In the genomic region with DNA sequence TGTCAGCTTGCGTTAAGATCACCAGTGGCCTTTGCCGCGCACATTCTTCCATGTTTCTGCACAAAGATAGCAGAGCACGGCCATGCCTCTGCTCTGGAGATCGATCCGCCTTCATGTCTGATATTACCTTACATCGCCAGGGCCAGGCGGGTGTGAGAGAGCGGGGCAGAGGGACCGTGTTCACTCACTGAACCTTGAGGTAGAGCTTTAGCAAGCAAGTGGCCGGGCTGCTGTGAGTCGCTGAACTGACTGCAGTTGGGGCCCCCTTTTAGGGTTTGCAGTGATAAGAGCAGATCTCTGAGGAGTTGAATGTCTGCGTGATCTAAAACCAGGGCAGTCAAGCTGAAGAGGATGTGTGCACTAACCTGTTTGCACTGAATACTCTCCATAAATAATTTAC, we compare ENCODE assay signal across 33 cellular contexts.
"Had no signal": no experiment of that assay in that cellular context is flagged by ENCODE, and none has a peak within 500 bp of the region (broad histone marks: within the 10 kb centered on the region; RNA-seq: fewer than 3 reads in every experiment).

No MANE protein-coding gene starts in this region.

- DNase-seq: activated CD4-positive, alpha-beta memory T cell treated with anti-CD3 and anti-CD28 coated beads, Interleukin-2, amount 10 ng/mL, durations not matched to agents 7 days and 5 days; activated CD4-positive, alpha-beta T cell treated with anti-CD3 and anti-CD28 coated beads for 1 hour; activated CD4-positive, alpha-beta T cell treated with anti-CD3 and anti-CD28 coated beads for 48 hours; activated CD4-positive, CD25-positive, alpha-beta regulatory T cell; activated CD8-positive, alpha-beta memory T cell treated with anti-CD3 and anti-CD28 coated beads for 24 hours; activated CD8-positive, alpha-beta memory T cell treated with anti-CD3 and anti-CD28 coated beads, Interleukin-2, amount 10 ng/mL, durations not matched to agents 7 days and 5 days; activated CD8-positive, alpha-beta memory T cell treated with anti-CD3 and anti-CD28 coated beads, Interleukin-2, amount 50 U/mL, for 48 hours; activated effector memory CD4-positive, alpha-beta T cell treated with Interleukin-2 at 50 U/mL for 16 hours; activated naive CD4-positive, alpha-beta T cell treated with anti-CD3 and anti-CD28 coated beads, Interleukin-2, amount 10 ng/mL, durations not matched to agents 7 days and 5 days; activated naive CD8-positive, alpha-beta T cell treated with anti-CD3 and anti-CD28 coated beads, Interleukin-2, amount 50 U/mL, for 24 hours; activated T-cell treated with anti-CD3 and anti-CD28 coated beads, Interleukin-2, amount 50 U/mL, for 48 hours; anterior cingulate cortex; central memory CD4-positive, alpha-beta T cell; NCI-H1048; NCI-H1105 treated with DMSO at 0.1 percent for 48 hours; NCI-H187; NCI-H2081 treated with DMSO at 0.1 percent for 48 hours; NCI-H226; NCI-H446 treated with DMSO at 0.1 percent for 48 hours; NCI-H524; NCI-H69; NCI-H82; PC-3; Peyer's patch; RPMI8226; SIG-M5; T-helper 1 cell; T-helper 2 cell; T-helper 9 cell had no signal

- ATAC-seq: activated CD8-positive, alpha-beta memory T cell treated with anti-CD3 and anti-CD28 coated beads, Interleukin-2, amount 10 ng/mL, durations not matched to agents 7 days and 5 days; activated naive CD8-positive, alpha-beta T cell treated with anti-CD3 and anti-CD28 coated beads, Interleukin-2, amount 50 U/mL, for 24 hours; PC-3; SK-N-SH treated with all-trans-retinoic acid at 6 μM for 48 hours had no signal

- H3K9me3 ChIP-seq: Peyer's patch had no signal

- H3K27me3 Mint-ChIP-seq: activated CD4-positive, alpha-beta memory T cell treated with anti-CD3 and anti-CD28 coated beads, Interleukin-2, amount 10 ng/mL, durations not matched to agents 7 days and 5 days; activated CD8-positive, alpha-beta memory T cell treated with anti-CD3 and anti-CD28 coated beads, Interleukin-2, amount 10 ng/mL, durations not matched to agents 7 days and 5 days; activated naive CD4-positive, alpha-beta T cell treated with anti-CD3 and anti-CD28 coated beads, Interleukin-2, amount 10 ng/mL, durations not matched to agents 7 days and 5 days; activated naive CD8-positive, alpha-beta T cell treated with anti-CD3 and anti-CD28 coated beads, Interleukin-2, amount 50 U/mL, for 24 hours had no signal

- H3K9me3 Mint-ChIP-seq: activated CD4-positive, alpha-beta memory T cell treated with anti-CD3 and anti-CD28 coated beads, Interleukin-2, amount 10 ng/mL, durations not matched to agents 7 days and 5 days; activated naive CD4-positive, alpha-beta T cell treated with anti-CD3 and anti-CD28 coated beads, Interleukin-2, amount 10 ng/mL, durations not matched to agents 7 days and 5 days; activated naive CD8-positive, alpha-beta T cell treated with anti-CD3 and anti-CD28 coated beads, Interleukin-2, amount 50 U/mL, for 24 hours; brain had no signal

- H3K4me3 Mint-ChIP-seq: activated CD4-positive, alpha-beta memory T cell treated with anti-CD3 and anti-CD28 coated beads, Interleukin-2, amount 10 ng/mL, durations not matched to agents 7 days and 5 days; activated CD8-positive, alpha-beta memory T cell treated with anti-CD3 and anti-CD28 coated beads, Interleukin-2, amount 10 ng/mL, durations not matched to agents 7 days and 5 days; activated naive CD4-positive, alpha-beta T cell treated with anti-CD3 and anti-CD28 coated beads, Interleukin-2, amount 10 ng/mL, durations not matched to agents 7 days and 5 days; activated naive CD8-positive, alpha-beta T cell; activated naive CD8-positive, alpha-beta T cell treated with anti-CD3 and anti-CD28 coated beads, Interleukin-2, amount 50 U/mL, for 24 hours; brain had no signal

- H3K27ac ChIP-seq: Peyer's patch, VCaP had no signal

- H3K4me3 ChIP-seq: Peyer's patch had no signal

- H3K27me3 ChIP-seq: Peyer's patch had no signal

- H3K4me1 Mint-ChIP-seq: activated CD4-positive, alpha-beta memory T cell treated with anti-CD3 and anti-CD28 coated beads, Interleukin-2, amount 10 ng/mL, durations not matched to agents 7 days and 5 days; activated CD8-positive, alpha-beta memory T cell treated with anti-CD3 and anti-CD28 coated beads, Interleukin-2, amount 10 ng/mL, durations not matched to agents 7 days and 5 days; activated naive CD4-positive, alpha-beta T cell treated with anti-CD3 and anti-CD28 coated beads, Interleukin-2, amount 10 ng/mL, durations not matched to agents 7 days and 5 days; activated naive CD8-positive, alpha-beta T cell treated with anti-CD3 and anti-CD28 coated beads, Interleukin-2, amount 50 U/mL, for 24 hours; brain had no signal

- H3K4me1 ChIP-seq: Peyer's patch had no signal

- H3K27ac Mint-ChIP-seq: activated CD4-positive, alpha-beta memory T cell treated with anti-CD3 and anti-CD28 coated beads, Interleukin-2, amount 10 ng/mL, durations not matched to agents 7 days and 5 days; activated CD8-positive, alpha-beta memory T cell treated with anti-CD3 and anti-CD28 coated beads, Interleukin-2, amount 10 ng/mL, durations not matched to agents 7 days and 5 days; activated naive CD4-positive, alpha-beta T cell treated with anti-CD3 and anti-CD28 coated beads, Interleukin-2, amount 10 ng/mL, durations not matched to agents 7 days and 5 days; activated naive CD8-positive, alpha-beta T cell; activated naive CD8-positive, alpha-beta T cell treated with anti-CD3 and anti-CD28 coated beads, Interleukin-2, amount 50 U/mL, for 24 hours; brain had no signal

- H3K36me3 Mint-ChIP-seq: activated CD8-positive, alpha-beta memory T cell treated with anti-CD3 and anti-CD28 coated beads, Interleukin-2, amount 10 ng/mL, durations not matched to agents 7 days and 5 days; activated naive CD4-positive, alpha-beta T cell treated with anti-CD3 and anti-CD28 coated beads, Interleukin-2, amount 10 ng/mL, durations not matched to agents 7 days and 5 days; activated naive CD8-positive, alpha-beta T cell; brain had no signal

- H3K36me3 ChIP-seq: Peyer's patch had no signal
